Comparison of ENCODE assay signal across 8 cellular contexts in the genomic region with DNA sequence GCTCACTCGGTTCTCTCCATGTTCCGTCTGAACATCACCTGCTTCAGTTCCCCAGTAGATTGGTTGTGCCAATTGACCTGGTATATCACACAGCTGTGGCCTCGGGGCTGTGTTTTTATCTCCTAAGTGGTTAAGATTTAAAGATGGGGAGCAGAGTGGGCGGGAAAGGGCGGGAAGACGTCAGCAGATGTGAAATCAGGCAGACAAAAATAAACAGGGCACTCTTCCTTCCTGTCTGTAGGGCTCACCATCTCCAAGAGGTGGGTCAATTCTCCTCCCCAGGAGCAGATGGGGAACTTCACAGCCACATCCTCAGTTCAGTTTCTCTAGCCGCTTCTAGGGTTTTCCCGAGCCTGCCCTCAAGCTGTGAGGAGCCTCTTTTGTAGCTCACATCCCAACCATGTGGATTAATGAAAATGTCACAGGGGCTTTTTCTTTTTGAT. TPM values are rescaled to one million over a fixed set of nuclear protein-coding genes. Genes with fewer than 3 reads are reported as not detected.
DNase-seq lines count a peak whose midpoint lies in the region; ATAC-seq lines count a peak whose summit lies in the region.

No MANE protein-coding gene starts in this region.

- H3K4me1 Mint-ChIP-seq in activated CD8-positive, alpha-beta memory T cell treated with anti-CD3 and anti-CD28 coated beads, Interleukin-2, amount 10 ng/mL, durations not matched to agents 7 days and 5 days = peaks cover 26% of the 10 kb centered on the region

- H3K27me3 Mint-ChIP-seq in activated CD8-positive, alpha-beta memory T cell treated with anti-CD3 and anti-CD28 coated beads, Interleukin-2, amount 10 ng/mL, durations not matched to agents 7 days and 5 days = no peaks in the 10 kb centered on the region

- H3K36me3 Mint-ChIP-seq in activated CD8-positive, alpha-beta memory T cell treated with anti-CD3 and anti-CD28 coated beads, Interleukin-2, amount 10 ng/mL, durations not matched to agents 7 days and 5 days = no peaks in the 10 kb centered on the region

- peak; percentile 64 for ATAC-seq in activated CD8-positive, alpha-beta memory T cell treated with anti-CD3 and anti-CD28 coated beads, Interleukin-2, amount 10 ng/mL, durations not matched to agents 7 days and 5 days
- peak; percentile 70 for ATAC-seq in HG03432 (IDR thresholded peaks at IDR 0.05; ENCODE audit: unreplicated experiment)

- no peaks in the 10 kb centered on the region for H3K9me3 Mint-ChIP-seq in activated CD8-positive, alpha-beta memory T cell treated with anti-CD3 and anti-CD28 coated beads, Interleukin-2, amount 10 ng/mL, durations not matched to agents 7 days and 5 days (ENCODE audit: low read depth)

- peak; percentile 46 for DNase-seq in activated CD8-positive, alpha-beta memory T cell treated with anti-CD3 and anti-CD28 coated beads, Interleukin-2, amount 10 ng/mL, durations not matched to agents 7 days and 5 days
- no peak for DNase-seq in activated CD8-positive, alpha-beta memory T cell treated with anti-CD3 and anti-CD28 coated beads for 24 hours
- peak; percentile 55 to 60 for DNase-seq in activated T-cell treated with anti-CD3 and anti-CD28 coated beads, Interleukin-2, amount 50 U/mL, for 48 hours
- peak; percentile 63 for DNase-seq in stimulated activated CD8-positive, alpha-beta memory T cell treated with anti-CD3 and anti-CD28 coated beads, Interleukin-4, amount 100 ng/mL, for 48 hours
- DNase-seq in middle frontal gyrus (ENCODE audit: extremely low spot score, low spot score) = no peak
- DNase-seq in epidermal melanocyte (ENCODE audit: insufficient read length, low spot score) = no peak
- DNase-seq in HK-2 (ENCODE audit: unreplicated experiment) = no peak

- CTCF ChIA-PET in activated CD8-positive, alpha-beta memory T cell treated with anti-CD3 and anti-CD28 coated beads, Interleukin-2, amount 10 ng/mL, durations not matched to agents 7 days and 5 days (lab: Charles Lee) = no interaction called here

- H3K4me3 Mint-ChIP-seq in activated CD8-positive, alpha-beta memory T cell treated with anti-CD3 and anti-CD28 coated beads, Interleukin-2, amount 10 ng/mL, durations not matched to agents 7 days and 5 days = no peak overlapping the region

- peak overlapping the region; percentile 22 for H3K27ac Mint-ChIP-seq in activated CD8-positive, alpha-beta memory T cell treated with anti-CD3 and anti-CD28 coated beads, Interleukin-2, amount 10 ng/mL, durations not matched to agents 7 days and 5 days

RNA-seq across cellular contexts. Expression of gene LIMD1, which starts 26.8 kb away (rescaled TPM):
- 10 to 100 TPM; 47.7 to 65.2 TPM for total RNA-seq in activated CD8-positive, alpha-beta memory T cell treated with anti-CD3 and anti-CD28 coated beads, Interleukin-2, amount 10 ng/mL, durations not matched to agents 7 days and 5 days

Comparison
In these comparisons a context has a peak if more than half of its experiments do, and no peak if none do; other contexts are left out.
1. DNase-seq: peak in activated CD8-positive, alpha-beta memory T cell treated with anti-CD3 and anti-CD28 coated beads, Interleukin-2, amount 10 ng/mL, durations not matched to agents 7 days and 5 days (single experiment), activated T-cell treated with anti-CD3 and anti-CD28 coated beads, Interleukin-2, amount 50 U/mL, for 48 hours (2 of 2) and stimulated activated CD8-positive, alpha-beta memory T cell treated with anti-CD3 and anti-CD28 coated beads, Interleukin-4, amount 100 ng/mL, for 48 hours (single experiment); none in activated CD8-positive, alpha-beta memory T cell treated with anti-CD3 and anti-CD28 coated beads for 24 hours (single experiment), middle frontal gyrus (single experiment), epidermal melanocyte (single experiment) and HK-2 (single experiment).